In genomic region chr9:38376266-38376665, GRCh38 we compare ENCODE assay signal across 1 cellular context.
A peak's percentile ranks its signal among the peaks of the same experiment; 100 is the strongest.
TF ChIP-seq lines count a peak whose summit lies in the region.

No MANE protein-coding gene starts in this region.

TF ChIP-seq in HepG2, 621 proteins besides CTCF, POLR2A, EP300 and RAD21 (continued from another document and continues in another):
- TF ChIP-seq AKNA (CRISPR knock-in tag; IDR thresholded peaks at IDR 0.05; ENCODE audit: borderline replicate concordance): no peak
- TF ChIP-seq ZNF407 (CRISPR knock-in tag; IDR thresholded peaks at IDR 0.05; ENCODE audit: not compliant biosample characterization): no peak
- TF ChIP-seq ELF4 (CRISPR knock-in tag; IDR thresholded peaks at IDR 0.05; ENCODE audit: borderline replicate concordance): no peak
- no peak for TF ChIP-seq DPF2 (CRISPR knock-in tag; IDR thresholded peaks at IDR 0.05; ENCODE audit: borderline replicate concordance, low read depth)
- peak; percentile 62 for TF ChIP-seq PAXIP1 (CRISPR knock-in tag; conservative IDR thresholded peaks at IDR 0.05)
- TF ChIP-seq IKZF4 (CRISPR knock-in tag; IDR thresholded peaks at IDR 0.05; ENCODE audit: borderline replicate concordance, low read depth, not compliant biosample characterization): no peak
- TF ChIP-seq SRSF1 (optimal IDR thresholded peaks at IDR 0.05; ENCODE audit: low read depth, low read length): no peak
- no peak for TF ChIP-seq ZNF782 (CRISPR knock-in tag; IDR thresholded peaks at IDR 0.05; ENCODE audit: borderline replicate concordance)
- no peak for TF ChIP-seq TRIM22 (IDR thresholded peaks at IDR 0.05)
- TF ChIP-seq RNF2 (conservative IDR thresholded peaks at IDR 0.05; ENCODE audit: low read depth): no peak
- TF ChIP-seq GTF2F1 (IDR thresholded peaks at IDR 0.05; ENCODE audit: low read length): no peak
- TF ChIP-seq ZNF605 (CRISPR knock-in tag; IDR thresholded peaks at IDR 0.05): no peak
- no peak for TF ChIP-seq ZNF577 (CRISPR knock-in tag; IDR thresholded peaks at IDR 0.05; ENCODE audit: borderline replicate concordance, low read depth)
- TF ChIP-seq AGO1 (IDR thresholded peaks at IDR 0.05; ENCODE audit: low read depth, low read length, poor library complexity, severe bottlenecking): no peak
- no peak for TF ChIP-seq GABPA (IDR thresholded peaks at IDR 0.05; ENCODE audit: low read depth, low read length)
- no peak for TF ChIP-seq GABPA (CRISPR knock-in tag; IDR thresholded peaks at IDR 0.05; ENCODE audit: low read depth)
- TF ChIP-seq HOXD1 (CRISPR knock-in tag; IDR thresholded peaks at IDR 0.05): no peak
- TF ChIP-seq PTBP1 (IDR thresholded peaks at IDR 0.05; ENCODE audit: low read depth, low read length, poor library complexity, severe bottlenecking): no peak
- no peak for TF ChIP-seq GFI1 (CRISPR knock-in tag; IDR thresholded peaks at IDR 0.05; ENCODE audit: borderline replicate concordance)
- TF ChIP-seq GTF3A (CRISPR knock-in tag; conservative IDR thresholded peaks at IDR 0.05): no peak
- TF ChIP-seq CCDC6 (CRISPR knock-in tag; IDR thresholded peaks at IDR 0.05): 0 out of 2 replicates have a peak, but pooled peaks have one; percentile 19
- no peak for TF ChIP-seq NR1H2 (CRISPR knock-in tag; IDR thresholded peaks at IDR 0.05; ENCODE audit: borderline replicate concordance, low read depth)
- no peak for TF ChIP-seq TMF1 (CRISPR knock-in tag; IDR thresholded peaks at IDR 0.05; ENCODE audit: low read depth)
- TF ChIP-seq ZNF609 (CRISPR knock-in tag; IDR thresholded peaks at IDR 0.05; ENCODE audit: borderline replicate concordance): peak; percentile 33; the same call in 1 of the 2 replicates
- TF ChIP-seq TP53 (CRISPR knock-in tag; conservative IDR thresholded peaks at IDR 0.05): no peak
- TF ChIP-seq MTF2 (CRISPR knock-in tag; IDR thresholded peaks at IDR 0.05; ENCODE audit: borderline replicate concordance): no peak
- no peak for TF ChIP-seq SRSF4 (IDR thresholded peaks at IDR 0.05; ENCODE audit: low read depth, low read length, poor library complexity, severe bottlenecking)
- no peak for TF ChIP-seq IKZF5 (CRISPR knock-in tag; IDR thresholded peaks at IDR 0.05)
- TF ChIP-seq ZNF124 (CRISPR knock-in tag; IDR thresholded peaks at IDR 0.05): no peak
- no peak for TF ChIP-seq ZNF75D (CRISPR knock-in tag; IDR thresholded peaks at IDR 0.05; ENCODE audit: borderline replicate concordance)
- no peak for TF ChIP-seq CREB3 (CRISPR knock-in tag; IDR thresholded peaks at IDR 0.05)
